9 cellular contexts compared by ENCODE assay signal in the genomic region with DNA sequence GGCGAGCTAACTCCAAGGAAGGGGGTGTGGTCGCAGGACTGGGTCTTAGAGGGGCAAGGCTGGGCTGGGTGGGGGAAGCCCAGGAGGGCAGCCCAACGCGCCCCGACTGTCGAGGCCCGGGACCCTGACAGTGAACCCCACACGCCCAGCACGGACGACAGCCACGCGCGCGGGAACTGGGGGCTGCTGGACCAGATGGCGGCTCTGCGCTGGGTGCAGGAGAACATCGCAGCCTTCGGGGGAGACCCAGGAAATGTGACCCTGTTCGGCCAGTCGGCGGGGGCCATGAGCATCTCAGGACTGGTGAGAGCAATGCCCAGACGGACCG. TPM values are rescaled to one million over a fixed set of nuclear protein-coding genes. Genes with fewer than 3 reads are reported as not detected.
DNase-seq lines count a peak whose midpoint lies in the region; ATAC-seq lines count a peak whose summit lies in the region.
"Had no signal": no experiment of that assay in that cellular context is flagged by ENCODE, and none has a peak within 500 bp of the region (broad histone marks: within the 10 kb centered on the region; RNA-seq: fewer than 3 reads in every experiment).

No MANE protein-coding gene starts in this region.

- no peaks in the 10 kb centered on the region for H3K9me3 ChIP-seq in mucosa of rectum (ENCODE audit: control insufficient read depth in 2 of 2, low read length in 2 of 2)

- no peak overlapping the region for H3K9ac ChIP-seq in mucosa of rectum (ENCODE audit: low read depth in 1 of 2, low read length in 2 of 2)

- peaks cover 9% of the 10 kb centered on the region for H3K27me3 Mint-ChIP-seq in stimulated activated naive CD8-positive, alpha-beta T cell treated with anti-CD3 and anti-CD28 coated beads, Interleukin-15, Interleukin-2, amounts not matched to agents 100 ng/mL and 50 ng/mL, for 24 hours
- H3K27me3 Mint-ChIP-seq in activated T-helper 2 cell treated with anti-CD3 and anti-CD28 coated beads, Interferon-gamma antibody, Interleukin-2, Interleukin-4, amounts not matched to agents 10 μg/mL and 5 μg/mL and 100 μg/mL, durations not matched to agents 14 hours and 24 hours and 36 hours (ENCODE audit: low read depth): no peaks in the 10 kb centered on the region

- H3K36me3 Mint-ChIP-seq in stimulated activated naive CD8-positive, alpha-beta T cell treated with anti-CD3 and anti-CD28 coated beads, Interleukin-15, Interleukin-2, amounts not matched to agents 100 ng/mL and 50 ng/mL, for 24 hours (ENCODE audit: low read depth): no peaks in the 10 kb centered on the region
- H3K36me3 Mint-ChIP-seq in activated T-helper 2 cell treated with anti-CD3 and anti-CD28 coated beads, Interferon-gamma antibody, Interleukin-2, Interleukin-4, amounts not matched to agents 10 μg/mL and 5 μg/mL and 100 μg/mL, durations not matched to agents 14 hours and 24 hours and 36 hours (ENCODE audit: low read depth): peaks cover 24% of the 10 kb centered on the region

- peaks cover 0 to 2% of the 10 kb centered on the region in 2 donors for H3K36me3 ChIP-seq in mucosa of rectum (ENCODE audit: control insufficient read depth in 2 of 2, insufficient read depth in 2 of 2, low read length in 2 of 2)

- peaks cover 13% of the 10 kb centered on the region for H3K4me1 Mint-ChIP-seq in stimulated activated naive CD8-positive, alpha-beta T cell treated with anti-CD3 and anti-CD28 coated beads, Interleukin-15, Interleukin-2, amounts not matched to agents 100 ng/mL and 50 ng/mL, for 24 hours (ENCODE audit: low read depth)
- peaks cover 29% of the 10 kb centered on the region for H3K4me1 Mint-ChIP-seq in activated T-helper 2 cell treated with anti-CD3 and anti-CD28 coated beads, Interferon-gamma antibody, Interleukin-2, Interleukin-4, amounts not matched to agents 10 μg/mL and 5 μg/mL and 100 μg/mL, durations not matched to agents 14 hours and 24 hours and 36 hours (ENCODE audit: low read depth)

- ATAC-seq in stimulated activated naive CD8-positive, alpha-beta T cell treated with anti-CD3 and anti-CD28 coated beads, Interleukin-15, Interleukin-2, amounts not matched to agents 100 U/mL and 50 U/mL, for 24 hours: no peak

- H3K9me3 Mint-ChIP-seq in stimulated activated naive CD8-positive, alpha-beta T cell treated with anti-CD3 and anti-CD28 coated beads, Interleukin-15, Interleukin-2, amounts not matched to agents 100 ng/mL and 50 ng/mL, for 24 hours: no peaks in the 10 kb centered on the region
- no peaks in the 10 kb centered on the region for H3K9me3 Mint-ChIP-seq in activated T-helper 2 cell treated with anti-CD3 and anti-CD28 coated beads, Interferon-gamma antibody, Interleukin-2, Interleukin-4, amounts not matched to agents 10 μg/mL and 5 μg/mL and 100 μg/mL, durations not matched to agents 14 hours and 24 hours and 36 hours
- H3K9me3 Mint-ChIP-seq: neural crest cell had no signal

- intact Hi-C loops in activated T-helper 2 cell treated with anti-CD3 and anti-CD28 coated beads, Interferon-gamma antibody, Interleukin-2, Interleukin-4, amounts not matched to agents 10 μg/mL and 5 μg/mL and 100 μg/mL, durations not matched to agents 14 hours and 24 hours and 36 hours (cut with micrococcal nuclease): loop anchor here (2.0 kb wide), 1 partner anchor 16 kb away; no protein-coding TSS in a partner anchor

- peaks cover 9 to 11% of the 10 kb centered on the region in 2 donors for H3K4me1 ChIP-seq in mucosa of rectum (ENCODE audit: control insufficient read depth in 2 of 2, insufficient read depth in 2 of 2, low read length in 2 of 2)

- peak overlapping the region; percentile 8 to 13 for H3K4me3 ChIP-seq in mucosa of rectum (ENCODE audit: low read length in 2 of 2)

- DNase-seq in stimulated activated naive CD8-positive, alpha-beta T cell treated with anti-CD3 and anti-CD28 coated beads, Interleukin-15, Interleukin-2, amounts not matched to agents 100 U/mL and 50 U/mL, for 24 hours: no peak
- DNase-seq in caudate nucleus (lab: John Stamatoyannopoulos, UW) (peak in 1 of 61 donors; percentile 28), T1000 (lab: John Stamatoyannopoulos, UW) (no peak), NCI-H1694 (lab: John Stamatoyannopoulos, UW) (no peak), DMS79 (lab: John Stamatoyannopoulos, UW) (no peak)
- no peak for DNase-seq in activated T-helper 2 cell treated with anti-CD3 and anti-CD28 coated beads, Interferon-gamma antibody, Interleukin-2, Interleukin-4, amounts not matched to agents 10 μg/mL and 5 μg/mL and 100 μg/mL, durations not matched to agents 14 hours and 24 hours and 36 hours (ENCODE audit: low spot score)

- no peaks in the 10 kb centered on the region for H3K27me3 ChIP-seq in mucosa of rectum (ENCODE audit: control insufficient read depth in 2 of 2, insufficient read depth in 2 of 2, low read length in 2 of 2)

- H3K4me3 Mint-ChIP-seq in stimulated activated naive CD8-positive, alpha-beta T cell treated with anti-CD3 and anti-CD28 coated beads, Interleukin-15, Interleukin-2, amounts not matched to agents 100 ng/mL and 50 ng/mL, for 24 hours: peak overlapping the region; percentile 9
- no peak overlapping the region for H3K4me3 Mint-ChIP-seq in activated T-helper 2 cell treated with anti-CD3 and anti-CD28 coated beads, Interferon-gamma antibody, Interleukin-2, Interleukin-4, amounts not matched to agents 10 μg/mL and 5 μg/mL and 100 μg/mL, durations not matched to agents 14 hours and 24 hours and 36 hours (ENCODE audit: low read depth)

- no peak overlapping the region for H3K27ac Mint-ChIP-seq in stimulated activated naive CD8-positive, alpha-beta T cell treated with anti-CD3 and anti-CD28 coated beads, Interleukin-15, Interleukin-2, amounts not matched to agents 100 ng/mL and 50 ng/mL, for 24 hours
- no peak overlapping the region for H3K27ac Mint-ChIP-seq in activated T-helper 2 cell treated with anti-CD3 and anti-CD28 coated beads, Interferon-gamma antibody, Interleukin-2, Interleukin-4, amounts not matched to agents 10 μg/mL and 5 μg/mL and 100 μg/mL, durations not matched to agents 14 hours and 24 hours and 36 hours

- H3K27ac ChIP-seq in caudate nucleus (ENCODE audit: low read depth, low read length) (peak overlapping the region; percentile 97), mucosa of rectum (ENCODE audit: low read depth in 2 of 2, low read length in 2 of 2) (no peak overlapping the region)

RNA-seq across cellular contexts. Expression of gene CES4A, which starts 12.7 kb away (rescaled TPM):
- 29.8 and 30.1 TPM in 2 replicates for total RNA-seq in activated T-helper 2 cell treated with anti-CD3 and anti-CD28 coated beads, Interferon-gamma antibody, Interleukin-2, Interleukin-4, amounts not matched to agents 10 μg/mL and 5 μg/mL and 100 μg/mL, durations not matched to agents 14 hours and 24 hours and 36 hours

RNA-seq across cellular contexts. Expression of gene CBFB, which starts 27.8 kb away (rescaled TPM):
- 156 and 159 TPM in 2 replicates for total RNA-seq in activated T-helper 2 cell treated with anti-CD3 and anti-CD28 coated beads, Interferon-gamma antibody, Interleukin-2, Interleukin-4, amounts not matched to agents 10 μg/mL and 5 μg/mL and 100 μg/mL, durations not matched to agents 14 hours and 24 hours and 36 hours

RNA-seq across cellular contexts. Expression of gene CES3, which starts 40.1 kb away (rescaled TPM):
- total RNA-seq in activated T-helper 2 cell treated with anti-CD3 and anti-CD28 coated beads, Interferon-gamma antibody, Interleukin-2, Interleukin-4, amounts not matched to agents 10 μg/mL and 5 μg/mL and 100 μg/mL, durations not matched to agents 14 hours and 24 hours and 36 hours: 9.4 and 10.6 TPM in 2 replicates
